Comparison of ENCODE assay signal across 10 cellular contexts in genomic region chr1:17274186-17275170, GRCh38. TPM values are rescaled to one million over a fixed set of nuclear protein-coding genes. Genes with fewer than 3 reads are reported as not detected.
DNase-seq lines count a peak whose midpoint lies in the region; ATAC-seq and TF ChIP-seq lines count a peak whose summit lies in the region.
"Had no signal": no experiment of that assay in that cellular context is flagged by ENCODE, and none has a peak within 500 bp of the region (broad histone marks: within the 10 kb centered on the region; RNA-seq: fewer than 3 reads in every experiment).

No MANE protein-coding gene starts in this region.

- no peaks in the 10 kb centered on the region for H3K9me3 Mint-ChIP-seq in WTC11

- no peak overlapping the region for H3K4me3 Mint-ChIP-seq in WTC11

- in situ Hi-C loops in ACHN (cut with HindIII; ENCODE audit: low pct_ligation_motif_present, low pct_unique_long_range_greater_than_20kb, low sequenced_read_pairs): no loop called here

- no peaks in the 10 kb centered on the region for H3K4me1 ChIP-seq in cardiac muscle cell (ENCODE audit: low read depth)

- H3K4me3 ChIP-seq in GM06990 (replicated peaks; ENCODE audit: low read depth, low read length) (peak overlapping the region; percentile 29), cardiac muscle cell (no peak overlapping the region)

- H3K27me3 ChIP-seq in GM06990 (replicated peaks; ENCODE audit: control insufficient read depth, insufficient read depth, low read length) (no peaks in the 10 kb centered on the region), cardiac muscle cell (no peaks in the 10 kb centered on the region)

- no peak overlapping the region for H3K27ac Mint-ChIP-seq in WTC11

- no peaks in the 10 kb centered on the region for H3K36me3 Mint-ChIP-seq in WTC11

- peak; percentile 40 for DNase-seq in ACHN
- peak; percentile 53 for DNase-seq in GM06990 (ENCODE audit: extremely low read depth, insufficient read length)
- peak; percentile 77 for DNase-seq in M059J (ENCODE audit: low read depth)
- DNase-seq in WTC11 (ENCODE audit: low spot score): peak; percentile 75
- peak; percentile 57 to 66 for DNase-seq in cardiac muscle cell (ENCODE audit: low read depth in 1 of 2, low spot score in 1 of 2)
- peak; percentile 65 for DNase-seq in stimulated activated CD4-positive, alpha-beta T cell treated with anti-CD3 and anti-CD28 coated beads, Interleukin-15, amount 100 ng/mL, for 24 hours
- DNase-seq in amniotic stem cell (lab: John Stamatoyannopoulos, UW): no peak

- POLR2A ChIA-PET in WTC11 (lab: Charles Lee): no interaction called here

- no peaks in the 10 kb centered on the region for H3K27me3 Mint-ChIP-seq in WTC11 (ENCODE audit: low read depth)

- H3K27ac ChIP-seq in cardiac muscle cell: no peak overlapping the region
- H3K27ac ChIP-seq: epithelial cell of prostate had no signal

- ATAC-seq in WTC11 (peak; percentile 84), HG03280 (IDR thresholded peaks at IDR 0.05; ENCODE audit: unreplicated experiment) (no peak)

- H3K36me3 ChIP-seq in GM06990 (ENCODE audit: control insufficient read depth, insufficient read depth, low read length) (no peaks in the 10 kb centered on the region), cardiac muscle cell (no peaks in the 10 kb centered on the region)

- no peaks in the 10 kb centered on the region for H3K4me1 Mint-ChIP-seq in WTC11

- CTCF ChIA-PET in WTC11 (lab: Charles Lee): interaction anchor here (0.6 to 1.8 kb wide), 13 partner anchors 13 to 153 kb away, joined by 3 to 8 read pairs (median 3); partner anchors contain the start of gene PADI4

- TF ChIP-seq CTCF in GM06990 (IDR thresholded peaks at IDR 0.05; ENCODE audit: insufficient read depth, low read length, poor library complexity, severe bottlenecking) (peak; percentile 92), WTC11 (IDR thresholded peaks at IDR 0.05) (peak; percentile 72), cardiac muscle cell (IDR thresholded peaks at IDR 0.05; ENCODE audit: low read depth, low read length) (peak; percentile 79)

- H3K9me3 ChIP-seq in cardiac muscle cell (ENCODE audit: low read depth): no peaks in the 10 kb centered on the region

TF ChIP-seq in WTC11, 78 proteins besides CTCF, POLR2A, EP300 and RAD21 (continues in another document):
- no peak for TF ChIP-seq CREB1 (CRISPR knock-in tag; IDR thresholded peaks at IDR 0.05)
- TF ChIP-seq E2F4 (CRISPR knock-in tag; IDR thresholded peaks at IDR 0.05; ENCODE audit: borderline replicate concordance, low read depth): no peak
- no peak for TF ChIP-seq STAT6 (CRISPR knock-in tag; conservative IDR thresholded peaks at IDR 0.05; ENCODE audit: low read depth)
- TF ChIP-seq NR3C1 (CRISPR knock-in tag; conservative IDR thresholded peaks at IDR 0.05; ENCODE audit: low read depth): no peak
- TF ChIP-seq NFATC4 (CRISPR knock-in tag; IDR thresholded peaks at IDR 0.05): no peak
- no peak for TF ChIP-seq ATF3 (CRISPR knock-in tag; conservative IDR thresholded peaks at IDR 0.05)
- no peak for TF ChIP-seq ZNF671 (CRISPR knock-in tag; IDR thresholded peaks at IDR 0.05)
- no peak for TF ChIP-seq MXD4 (CRISPR knock-in tag; IDR thresholded peaks at IDR 0.05; ENCODE audit: borderline replicate concordance)
- TF ChIP-seq ZNF281 (CRISPR knock-in tag; IDR thresholded peaks at IDR 0.05): no peak
- no peak for TF ChIP-seq SMAD4 (CRISPR knock-in tag; IDR thresholded peaks at IDR 0.05)
- no peak for TF ChIP-seq MYBL2 (CRISPR knock-in tag; IDR thresholded peaks at IDR 0.05)
- TF ChIP-seq ZNF416 (CRISPR knock-in tag; IDR thresholded peaks at IDR 0.05): no peak
- no peak for TF ChIP-seq ZNF425 (CRISPR knock-in tag; conservative IDR thresholded peaks at IDR 0.05)
- TF ChIP-seq ATF1 (CRISPR knock-in tag; IDR thresholded peaks at IDR 0.05): no peak

RNA-seq across cellular contexts. Expression of gene PADI3, which starts 25.6 kb away (rescaled TPM):
- 2.1 and 5.3 TPM in 2 replicates for total RNA-seq in M059J (2014; rRNA removed; shearing (Covaris generic))
- 0.61 to 2.0 TPM (median 1.9 TPM) in 3 replicates for total RNA-seq in WTC11 (2021)
- total RNA-seq in cardiac muscle cell: 0.04 and 0.24 TPM in 2 replicates
- 1.3 TPM in 1 of 2 replicates, not detected in the other for polyA plus RNA-seq in cardiac muscle cell
- total RNA-seq: subcutaneous adipose tissue had no signal

RNA-seq across cellular contexts. Expression of gene PADI4, which starts 33.5 kb away (rescaled TPM):
- 0.49 and 2.3 TPM in 2 replicates for total RNA-seq in M059J (2014; rRNA removed; shearing (Covaris generic))
- total RNA-seq in WTC11 (2021): 0.26 to 0.39 TPM (median 0.27 TPM) in 3 replicates
- total RNA-seq in cardiac muscle cell: not detected in 2 replicates
- polyA plus RNA-seq in cardiac muscle cell: not detected in 2 replicates
